ENCODE assay signal across 8 cellular contexts in genomic region chr18:58042826-58043362, GRCh38. TPM values are rescaled to one million over a fixed set of nuclear protein-coding genes. Genes with fewer than 3 reads are reported as not detected.
DNase-seq lines count a peak whose midpoint lies in the region; ATAC-seq and TF ChIP-seq lines count a peak whose summit lies in the region.

No MANE protein-coding gene starts in this region.

- 0 out of 2 replicates have a peak, but pooled peaks cover 6% of the 10 kb centered on the region for H4K20me1 ChIP-seq in IMR-90 (ENCODE audit: insufficient read depth, low read length)

- no peak overlapping the region for H3K4ac ChIP-seq in IMR-90 (ENCODE audit: low read depth, low read length)

- H2AK5ac ChIP-seq in IMR-90 (ENCODE audit: low read depth, low read length) = no peak overlapping the region

- H3K27me3 ChIP-seq in IMR-90 (ENCODE audit: control insufficient read depth, insufficient read depth, low read length) (peaks cover 5% of the 10 kb centered on the region), muscle layer of duodenum (ENCODE audit: low read depth, low read length) (no peaks in the 10 kb centered on the region)

- H2AK9ac ChIP-seq in IMR-90 (replicated peaks; ENCODE audit: low read depth, low read length, poor library complexity) = no peak overlapping the region

- no peak overlapping the region for H3K14ac ChIP-seq in IMR-90 (replicated peaks; ENCODE audit: low read depth, low read length)

- no peak for TF ChIP-seq RAD21 in IMR-90 (IDR thresholded peaks at IDR 0.05; ENCODE audit: low read length)

- peak overlapping the region; percentile 94 for H3K4me2 ChIP-seq in IMR-90 (ENCODE audit: low read depth, low read length)

- WGBS in IMR-90 (ENCODE audit: extremely low coverage in 2 of 2, insufficient read length in 1 of 2), 2 experiments = 30% methylated on average over 8 of the region's 14 CpGs; no CpG with 5 or more reads in 1 of the 2 experiments

- H3K23ac ChIP-seq in IMR-90 (ENCODE audit: low read depth, low read length) = 0 out of 2 replicates have a peak overlapping the region, but pooled peaks have one; percentile 45

- CTCF ChIA-PET in IMR-90 (lab: Yijun Ruan, JAX) = interaction anchor here (0.6 to 1.8 kb wide), 11 partner anchors 9 to 161 kb away, joined by 3 to 12 read pairs (median 5); no protein-coding TSS in a partner anchor

- H4K8ac ChIP-seq in IMR-90 (ENCODE audit: low read depth in 2 of 2, low read length in 2 of 2) = no peak overlapping the region

- H3K4me3 ChIP-seq in AG10803 (ENCODE audit: low read length) = peak overlapping the region; percentile 53
- H3K4me3 ChIP-seq in IMR-90 (ENCODE audit: insufficient read depth, low read depth, low read length) = peak overlapping the region; percentile 79; the same call in 1 of the 2 replicates
- peak overlapping the region; percentile 55 to 94 for H3K4me3 ChIP-seq in muscle layer of duodenum (ENCODE audit: low read depth in 1 of 2, low read length in 2 of 2)

- peak overlapping the region; percentile 80 for H2AFZ ChIP-seq in IMR-90 (replicated peaks; ENCODE audit: low read length, poor library complexity)

- no peak overlapping the region for H3K9ac ChIP-seq in IMR-90 (ENCODE audit: low read depth, low read length)

- no peak overlapping the region for H3K56ac ChIP-seq in IMR-90 (ENCODE audit: extremely low read depth, insufficient read depth, low read length)

- TF ChIP-seq CTCF in AG10803 (conservative IDR thresholded peaks at IDR 0.05; ENCODE audit: low read length) (no peak), IMR-90 (conservative IDR thresholded peaks at IDR 0.05; ENCODE audit: low read depth, low read length) (no peak)

- intact Hi-C loops in IMR-90 (cut with micrococcal nuclease) = loop anchor here (1.0 to 10.0 kb wide), 12 partner anchors 71 to 719 kb away; partner anchors contain the start of gene ATP8B1

- H3K27ac ChIP-seq in IMR-90 (ENCODE audit: insufficient read depth, low read length) (no peak overlapping the region), caudate nucleus (ENCODE audit: low read depth, low read length) (peak overlapping the region; percentile 90), muscle layer of duodenum (ENCODE audit: low read length) (no peak overlapping the region)

- no peak for DNase-seq in AG10803 (ENCODE audit: low read depth)
- DNase-seq in IMR-90 = no peak
- DNase-seq in caudate nucleus (lab: John Stamatoyannopoulos, UW) = no peak
- no peak for DNase-seq in stimulated activated CD4-positive, alpha-beta T cell treated with anti-CD3 and anti-CD28 coated beads, Interleukin-2, amount 100 ng/mL, for 48 hours
- DNase-seq in DMS153 (lab: John Stamatoyannopoulos, UW) = no peak

- dilution Hi-C loops in IMR-90 (cut with HindIII; ENCODE audit: low sequenced_read_pairs, unreplicated experiment) = no loop called here

- H2BK20ac ChIP-seq in IMR-90 (ENCODE audit: low read depth, low read length) = no peak overlapping the region

- H3K4me1 ChIP-seq in IMR-90 (ENCODE audit: control insufficient read depth, insufficient read depth, low read length) (peaks cover 5% of the 10 kb centered on the region), muscle layer of duodenum (ENCODE audit: control insufficient read depth in 1 of 2, insufficient read depth in 2 of 2, low read length in 2 of 2) (peaks cover 9 to 12% of the 10 kb centered on the region in 2 donors)

- H3K9me3 ChIP-seq in IMR-90 (ENCODE audit: control insufficient read depth, insufficient read depth, low read length) (no peaks in the 10 kb centered on the region), muscle layer of duodenum (ENCODE audit: control insufficient read depth in 1 of 2, low read length in 2 of 2) (no peaks in the 10 kb centered on the region)

- no peak for TF ChIP-seq POLR2A in IMR-90 (IDR thresholded peaks at IDR 0.05; ENCODE audit: low read depth, low read length)

- no peak overlapping the region for H2BK15ac ChIP-seq in IMR-90 (ENCODE audit: low read depth, low read length)

- H3K18ac ChIP-seq in IMR-90 (ENCODE audit: low read depth, low read length) = no peak overlapping the region

- H4K5ac ChIP-seq in IMR-90 (ENCODE audit: low read depth, low read length) = no peak overlapping the region

- H3K36me3 ChIP-seq in IMR-90 (ENCODE audit: control insufficient read depth, insufficient read depth, low read length) = no peaks in the 10 kb centered on the region
- no peaks in the 10 kb centered on the region for H3K36me3 ChIP-seq in muscle layer of duodenum (ENCODE audit: control insufficient read depth in 1 of 2, insufficient read depth in 2 of 2, low read length in 2 of 2)

- POLR2A ChIA-PET in IMR-90 (lab: Charles Lee; ENCODE audit: unreplicated experiment) = interaction anchor here (0.7 kb wide), 1 partner anchor 67 kb away, joined by 3 read pairs; no protein-coding TSS in a partner anchor

- H2BK120ac ChIP-seq in IMR-90 (ENCODE audit: low read depth, low read length) = no peak overlapping the region

- ATAC-seq in IMR-90 (ENCODE audit: low read depth) (no peak), esophagus mucosa (no peak), HG02642 (IDR thresholded peaks at IDR 0.05; ENCODE audit: poor library complexity, unreplicated experiment) (no peak)

- H4K91ac ChIP-seq in IMR-90 (ENCODE audit: insufficient read depth, low read depth, low read length) = no peak overlapping the region

- no peaks in the 10 kb centered on the region; the same call in 1 of the 2 replicates for H3K9me1 ChIP-seq in IMR-90 (ENCODE audit: insufficient read depth, low read length)

- H3K79me1 ChIP-seq in IMR-90 (ENCODE audit: low read depth in 1 of 2, low read length in 2 of 2) = peaks cover 0 to 25% of the 10 kb centered on the region in 2 experiments; a peak in 2 of 4 replicates

- in situ Hi-C loops in IMR-90 (cut with MboI; ENCODE audit: low sequenced_read_pairs) = loop anchor here (5.0 to 10.0 kb wide), 2 partner anchors 449 to 722 kb away; no protein-coding TSS in a partner anchor

- H2BK5ac ChIP-seq in IMR-90 (ENCODE audit: low read depth, low read length, poor library complexity, severe bottlenecking) = no peak overlapping the region

- BruUV-seq in IMR-90 (replicated peaks; lab: Mats Ljungman, UMichigan) = no TSS peak

TF ChIP-seq in IMR-90, 13 proteins besides CTCF, POLR2A, EP300 and RAD21:
- TF ChIP-seq USF2 (IDR thresholded peaks at IDR 0.05; ENCODE audit: low read depth, low read length) (no peak), RFX5 (IDR thresholded peaks at IDR 0.05; ENCODE audit: low read depth, low read length) (no peak), FOS (IDR thresholded peaks at IDR 0.05; ENCODE audit: low read depth, low read length) (no peak), RCOR1 (IDR thresholded peaks at IDR 0.05; ENCODE audit: insufficient replicate concordance, low read length) (no peak), CEBPB (IDR thresholded peaks at IDR 0.05; ENCODE audit: low read depth, low read length) (no peak), MAFK (IDR thresholded peaks at IDR 0.05; ENCODE audit: low read depth, low read length) (no peak), ELK1 (IDR thresholded peaks at IDR 0.05; ENCODE audit: borderline replicate concordance, low read depth, low read length) (no peak), CHD1 (IDR thresholded peaks at IDR 0.05; ENCODE audit: low read depth, low read length) (no peak), SMC3 (IDR thresholded peaks at IDR 0.05; ENCODE audit: low read depth, low read length) (no peak), NFE2L2 (IDR thresholded peaks at IDR 0.05; ENCODE audit: low read depth, low read length) (no peak), MAZ (IDR thresholded peaks at IDR 0.05; ENCODE audit: borderline replicate concordance, low read depth, low read length) (no peak), MXI1 (IDR thresholded peaks at IDR 0.05; ENCODE audit: borderline replicate concordance, low read depth, low read length) (no peak), BHLHE40 (IDR thresholded peaks at IDR 0.05; ENCODE audit: low read depth, low read length) (no peak)

RNA-seq across cellular contexts. Expression of gene NEDD4L, which starts 1.1 kb away (rescaled TPM):
- total RNA-seq in IMR-90 (2012; rRNA removed) (10.0 and 12.8 TPM in 2 replicates), esophagus mucosa (16.2 TPM)
- polyA plus RNA-seq in IMR-90 (2012; rRNA removed) = 10.8 and 10.9 TPM in 2 replicates
- polyA plus RNA-seq in IMR-90 (2012; cell fraction: cytosol; rRNA removed) = 3.9 and 8.0 TPM in 2 replicates
- 12.3 and 32.0 TPM in 2 replicates for polyA plus RNA-seq in IMR-90 (2012; cell fraction: nucleus; rRNA removed; ENCODE audit: low replicate concordance)
